In the genomic region with DNA sequence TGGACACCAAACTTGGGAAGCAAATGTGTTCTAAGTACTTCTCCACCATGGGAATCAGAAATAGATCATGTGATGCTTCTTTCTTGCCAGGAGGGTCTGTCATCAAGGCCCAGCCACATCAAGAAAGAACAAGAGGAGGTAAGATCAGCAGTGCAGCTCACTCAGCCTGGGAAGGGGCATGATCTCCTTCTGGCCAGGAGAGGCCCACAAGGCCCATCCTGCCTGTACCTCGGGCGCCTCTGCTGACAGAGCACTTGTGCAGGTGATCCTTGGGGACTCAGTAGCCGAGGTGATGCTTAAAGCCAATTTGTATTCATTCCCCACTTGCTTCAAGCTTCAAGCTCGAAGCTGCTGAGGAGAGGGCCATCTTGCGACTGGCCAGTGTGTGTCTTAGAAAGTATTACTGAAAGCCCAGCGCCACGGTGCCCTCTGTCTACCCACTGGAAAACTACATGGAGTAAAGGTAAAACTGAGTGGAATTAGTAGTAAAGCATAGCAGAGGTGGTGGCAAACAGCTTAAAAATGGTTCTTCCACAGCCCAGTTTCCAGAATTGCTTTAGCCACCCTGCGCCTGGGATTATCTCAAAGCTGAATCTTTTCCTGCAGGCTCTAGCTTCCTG, we compare ENCODE assay signal across 8 cellular contexts. TPM values are rescaled to one million over a fixed set of nuclear protein-coding genes. Genes with fewer than 3 reads are reported as not detected.
A peak's percentile ranks its signal among the peaks of the same experiment; 100 is the strongest.
DNase-seq lines count a peak whose midpoint lies in the region; ATAC-seq and TF ChIP-seq lines count a peak whose summit lies in the region.

No MANE protein-coding gene starts in this region.

- H3K36me3 ChIP-seq in RWPE2 (ENCODE audit: low read depth): peaks cover 12% of the 10 kb centered on the region
- peaks cover 0 to 86% of the 10 kb centered on the region in 2 donors for H3K36me3 ChIP-seq in gastroesophageal sphincter
- peaks cover 0 to 13% (median 0%) of the 10 kb centered on the region in 3 donors for H3K36me3 ChIP-seq in Peyer's patch

- H3K9me3 Mint-ChIP-seq in stimulated activated effector memory CD8-positive, alpha-beta T cell treated with anti-CD3 and anti-CD28 coated beads, Interleukin-12 subunit alpha, Interleukin-12 subunit beta, amount 100 ng/mL, for 72 hours: no peaks in the 10 kb centered on the region

- H3K4me3 Mint-ChIP-seq in stimulated activated effector memory CD8-positive, alpha-beta T cell treated with anti-CD3 and anti-CD28 coated beads, Interleukin-12 subunit alpha, Interleukin-12 subunit beta, amount 100 ng/mL, for 72 hours: no peak overlapping the region

- H3K27me3 ChIP-seq in RWPE2 (ENCODE audit: insufficient read depth, poor library complexity, severe bottlenecking) (no peaks in the 10 kb centered on the region), gastroesophageal sphincter (no peaks in the 10 kb centered on the region), Peyer's patch (no peaks in the 10 kb centered on the region)

- TF ChIP-seq CTCF in RWPE2 (IDR thresholded peaks at IDR 0.05; ENCODE audit: poor library complexity, severe bottlenecking): peak; percentile 34
- peak; percentile 10 to 54 (median 24) for TF ChIP-seq CTCF in gastroesophageal sphincter (IDR thresholded peaks at IDR 0.05)
- TF ChIP-seq CTCF in Peyer's patch (IDR thresholded peaks at IDR 0.05): peak in 3 of 6 experiments; percentile 4 to 23 (median 23)

- no peak overlapping the region for H3K27ac Mint-ChIP-seq in stimulated activated effector memory CD8-positive, alpha-beta T cell treated with anti-CD3 and anti-CD28 coated beads, Interleukin-12 subunit alpha, Interleukin-12 subunit beta, amount 100 ng/mL, for 72 hours

- DNase-seq in NCI-H146 (lab: John Stamatoyannopoulos, UW) (peak; percentile 13), NCI-H146 treated with DMSO at 0.1 percent for 48 hours (lab: John Stamatoyannopoulos, UW; ENCODE audit: unreplicated experiment) (no peak), RWPE2 (ENCODE audit: low spot score) (no peak), Peyer's patch (no peak), AG08395 (ENCODE audit: low spot score) (no peak)
- DNase-seq in stimulated activated effector memory CD8-positive, alpha-beta T cell treated with anti-CD3 and anti-CD28 coated beads, Interleukin-12 subunit alpha, Interleukin-12 subunit beta, amount 100 ng/mL, for 72 hours (ENCODE audit: low spot score in 2 of 2): no peak

- no peak for TF ChIP-seq EP300 in gastroesophageal sphincter (IDR thresholded peaks at IDR 0.05)

- H3K4me1 ChIP-seq in RWPE2 (ENCODE audit: insufficient read depth, poor library complexity, severe bottlenecking): no peaks in the 10 kb centered on the region
- H3K4me1 ChIP-seq in gastroesophageal sphincter: peaks cover 0 to 51% (median 7%) of the 10 kb centered on the region in 3 donors
- peaks cover 0 to 13% (median 0%) of the 10 kb centered on the region in 4 donors for H3K4me1 ChIP-seq in Peyer's patch

- ATAC-seq in RWPE2 (ENCODE audit: low read depth) (peak; percentile 32; the same call in 1 of the 3 replicates), gastroesophageal sphincter (no peak), HG02642 (IDR thresholded peaks at IDR 0.05; ENCODE audit: poor library complexity, unreplicated experiment) (no peak)
- peak; percentile 36 for ATAC-seq in stimulated activated effector memory CD8-positive, alpha-beta T cell treated with anti-CD3 and anti-CD28 coated beads, Interleukin-12 subunit alpha, Interleukin-12 subunit beta, amount 100 ng/mL, for 72 hours

- peaks cover 9% of the 10 kb centered on the region for H3K4me1 Mint-ChIP-seq in stimulated activated effector memory CD8-positive, alpha-beta T cell treated with anti-CD3 and anti-CD28 coated beads, Interleukin-12 subunit alpha, Interleukin-12 subunit beta, amount 100 ng/mL, for 72 hours

- no peak overlapping the region for H3K4me3 ChIP-seq in RWPE2 (ENCODE audit: severe bottlenecking)
- no peak overlapping the region for H3K4me3 ChIP-seq in gastroesophageal sphincter
- no peak overlapping the region for H3K4me3 ChIP-seq in Peyer's patch

- H3K9me3 ChIP-seq in RWPE2 (ENCODE audit: severe bottlenecking) (no peaks in the 10 kb centered on the region), gastroesophageal sphincter (no peaks in the 10 kb centered on the region), Peyer's patch (no peaks in the 10 kb centered on the region)

- no peak overlapping the region for H3K27ac ChIP-seq in RWPE2 (ENCODE audit: poor library complexity, severe bottlenecking)
- H3K27ac ChIP-seq in gastroesophageal sphincter: peak overlapping the region in 1 of 4 donors; percentile 0
- H3K27ac ChIP-seq in Peyer's patch: no peak overlapping the region

- 67 to 80% methylated on average over 1 to 4 of the region's 8 CpGs for WGBS in gastroesophageal sphincter (ENCODE audit: low coverage in 1 of 2), 2 donors

- TF ChIP-seq POLR2A in gastroesophageal sphincter (IDR thresholded peaks at IDR 0.05): no peak
- TF ChIP-seq POLR2A in Peyer's patch (IDR thresholded peaks at IDR 0.05): no peak

- peaks cover 19% of the 10 kb centered on the region for H3K36me3 Mint-ChIP-seq in stimulated activated effector memory CD8-positive, alpha-beta T cell treated with anti-CD3 and anti-CD28 coated beads, Interleukin-12 subunit alpha, Interleukin-12 subunit beta, amount 100 ng/mL, for 72 hours

RNA-seq across cellular contexts. Expression of a gene that starts 26.2 kb away (rescaled TPM):
- 100 to 1,000 TPM in 1 of 4 donors, 10 to 100 TPM in 3; 72.2 to 109 (median 84.7) TPM for total RNA-seq in gastroesophageal sphincter
- 10 to 100 TPM; 15.7 to 48.3 (median 36.1) TPM for total RNA-seq in Peyer's patch

RNA-seq across cellular contexts. Expression of a gene that starts 53.3 kb away (rescaled TPM):
- total RNA-seq in gastroesophageal sphincter (10 to 100 TPM; 35.0 to 71.9 (median 63.3) TPM), Peyer's patch (10 to 100 TPM in 3 of 4 donors, 1 to 10 TPM in 1; 8.6 to 16.5 (median 11.5) TPM)

Comparison
In these comparisons a context has a peak if more than half of its experiments do, and no peak if none do; other contexts are left out.
1. ATAC-seq: peak in RWPE2 (single experiment) and stimulated activated effector memory CD8-positive, alpha-beta T cell treated with anti-CD3 and anti-CD28 coated beads, Interleukin-12 subunit alpha, Interleukin-12 subunit beta, amount 100 ng/mL, for 72 hours (single experiment); none in gastroesophageal sphincter (single experiment) and HG02642 (single experiment).